In genomic region chr19:55206664-55207500, GRCh38 we compare ENCODE assay signal across 8 cellular contexts. TPM values are rescaled to one million over a fixed set of nuclear protein-coding genes. Genes with fewer than 3 reads are reported as not detected.
DNase-seq lines count a peak whose midpoint lies in the region; ATAC-seq and TF ChIP-seq lines count a peak whose summit lies in the region.

No MANE protein-coding gene starts in this region.

- no peaks in the 10 kb centered on the region for H3K36me3 Mint-ChIP-seq in activated T-helper 2 cell treated with anti-CD3 and anti-CD28 coated beads, Interferon-gamma antibody, Interleukin-2, Interleukin-4, amounts not matched to agents 10 μg/mL and 5 μg/mL and 100 μg/mL, durations not matched to agents 14 hours and 24 hours and 36 hours (ENCODE audit: low read depth)
- H3K36me3 Mint-ChIP-seq in osteocyte (ENCODE audit: unreplicated experiment), result no peaks in the 10 kb centered on the region

- no peak overlapping the region for H3K4me3 ChIP-seq in aorta (ENCODE audit: low read length in 2 of 2)

- no peak for TF ChIP-seq CTCF in osteocyte (IDR thresholded peaks at IDR 0.05)

- no peak overlapping the region for H3K4me3 Mint-ChIP-seq in activated T-helper 2 cell treated with anti-CD3 and anti-CD28 coated beads, Interferon-gamma antibody, Interleukin-2, Interleukin-4, amounts not matched to agents 10 μg/mL and 5 μg/mL and 100 μg/mL, durations not matched to agents 14 hours and 24 hours and 36 hours (ENCODE audit: low read depth)
- H3K4me3 Mint-ChIP-seq in osteocyte (ENCODE audit: unreplicated experiment), result peak overlapping the region; percentile 65

- H3K27me3 Mint-ChIP-seq in activated T-helper 2 cell treated with anti-CD3 and anti-CD28 coated beads, Interferon-gamma antibody, Interleukin-2, Interleukin-4, amounts not matched to agents 10 μg/mL and 5 μg/mL and 100 μg/mL, durations not matched to agents 14 hours and 24 hours and 36 hours (ENCODE audit: low read depth), result peaks cover 5% of the 10 kb centered on the region
- peaks cover 9% of the 10 kb centered on the region for H3K27me3 Mint-ChIP-seq in osteocyte (ENCODE audit: unreplicated experiment)

- H3K4me1 Mint-ChIP-seq in activated T-helper 2 cell treated with anti-CD3 and anti-CD28 coated beads, Interferon-gamma antibody, Interleukin-2, Interleukin-4, amounts not matched to agents 10 μg/mL and 5 μg/mL and 100 μg/mL, durations not matched to agents 14 hours and 24 hours and 36 hours (ENCODE audit: low read depth), result peaks cover 4% of the 10 kb centered on the region
- peaks cover 26% of the 10 kb centered on the region for H3K4me1 Mint-ChIP-seq in osteocyte (ENCODE audit: unreplicated experiment)

- ATAC-seq in aorta (ENCODE audit: low FRiP score), result peak; percentile 85
- no peak for ATAC-seq in HG03280 (IDR thresholded peaks at IDR 0.05; ENCODE audit: unreplicated experiment)

- 31 to 32% methylated on average over 29 of the region's 29 CpGs for WGBS in aorta, 2 donors

- DNase-seq in NCI-H82 (lab: John Stamatoyannopoulos, UW) (peak; percentile 75), NCI-H82 treated with DMSO at 0.1 percent for 48 hours (lab: John Stamatoyannopoulos, UW; ENCODE audit: unreplicated experiment) (no peak), NCI-H774 (lab: John Stamatoyannopoulos, UW) (peak; percentile 67), globus pallidus (ENCODE audit: low spot score) (peak; percentile 80), osteocyte (ENCODE audit: extremely low spot score, unreplicated experiment) (peak; percentile 91), aorta (peak; percentile 84 to 91)
- DNase-seq in activated T-helper 2 cell treated with anti-CD3 and anti-CD28 coated beads, Interferon-gamma antibody, Interleukin-2, Interleukin-4, amounts not matched to agents 10 μg/mL and 5 μg/mL and 100 μg/mL, durations not matched to agents 14 hours and 24 hours and 36 hours (ENCODE audit: low spot score), result peak; percentile 22

- no peaks in the 10 kb centered on the region for H3K27me3 ChIP-seq in aorta (ENCODE audit: control insufficient read depth in 1 of 2, insufficient read depth in 2 of 2, low read length in 1 of 2)

- no peaks in the 10 kb centered on the region for H3K36me3 ChIP-seq in aorta (ENCODE audit: control insufficient read depth in 1 of 2, insufficient read depth in 2 of 2, low read length in 1 of 2)

- H3K4me1 ChIP-seq in aorta (ENCODE audit: control insufficient read depth in 1 of 2, insufficient read depth in 2 of 2, low read length in 2 of 2), result no peaks in the 10 kb centered on the region

- H3K27ac Mint-ChIP-seq in activated T-helper 2 cell treated with anti-CD3 and anti-CD28 coated beads, Interferon-gamma antibody, Interleukin-2, Interleukin-4, amounts not matched to agents 10 μg/mL and 5 μg/mL and 100 μg/mL, durations not matched to agents 14 hours and 24 hours and 36 hours, result no peak overlapping the region
- H3K27ac Mint-ChIP-seq in osteocyte (ENCODE audit: unreplicated experiment), result peak overlapping the region; percentile 86

- no peaks in the 10 kb centered on the region for H3K9me3 ChIP-seq in aorta (ENCODE audit: control insufficient read depth, low read length)

- no peak overlapping the region for H3K27ac ChIP-seq in aorta (ENCODE audit: low read depth in 1 of 2, low read length in 2 of 2)

- intact Hi-C loops in activated T-helper 2 cell treated with anti-CD3 and anti-CD28 coated beads, Interferon-gamma antibody, Interleukin-2, Interleukin-4, amounts not matched to agents 10 μg/mL and 5 μg/mL and 100 μg/mL, durations not matched to agents 14 hours and 24 hours and 36 hours (cut with micrococcal nuclease), result no loop called here
- intact Hi-C loops in aorta (cut with DNase I), result no loop called here

- H3K9me3 Mint-ChIP-seq in activated T-helper 2 cell treated with anti-CD3 and anti-CD28 coated beads, Interferon-gamma antibody, Interleukin-2, Interleukin-4, amounts not matched to agents 10 μg/mL and 5 μg/mL and 100 μg/mL, durations not matched to agents 14 hours and 24 hours and 36 hours, result no peaks in the 10 kb centered on the region
- H3K9me3 Mint-ChIP-seq in osteocyte (ENCODE audit: unreplicated experiment), result no peaks in the 10 kb centered on the region

RNA-seq across cellular contexts. Expression of gene PTPRH, which starts 2.4 kb away (rescaled TPM):
- total RNA-seq in activated T-helper 2 cell treated with anti-CD3 and anti-CD28 coated beads, Interferon-gamma antibody, Interleukin-2, Interleukin-4, amounts not matched to agents 10 μg/mL and 5 μg/mL and 100 μg/mL, durations not matched to agents 14 hours and 24 hours and 36 hours, result not detected in 2 replicates
- 0.31 TPM in 1 of 2 replicates, not detected in the other for total RNA-seq in osteocyte
- total RNA-seq in aorta, result 1 to 10 TPM in 1 of 2 donors, under 1 TPM in 1; 0.29 to 1.9 TPM
- polyA plus RNA-seq in aorta, result 1 to 10 TPM in 1 of 2 donors, under 1 TPM in 1; 0.03 to 7.5 TPM

RNA-seq across cellular contexts. Expression of gene TMEM86B, which starts 21.7 kb away (rescaled TPM):
- 6.0 and 6.7 TPM in 2 replicates for total RNA-seq in activated T-helper 2 cell treated with anti-CD3 and anti-CD28 coated beads, Interferon-gamma antibody, Interleukin-2, Interleukin-4, amounts not matched to agents 10 μg/mL and 5 μg/mL and 100 μg/mL, durations not matched to agents 14 hours and 24 hours and 36 hours
- total RNA-seq in osteocyte, result 2.9 and 3.2 TPM in 2 replicates
- total RNA-seq in aorta, result 1 to 10 TPM; 2.0 to 3.6 TPM
- 10 to 100 TPM in 1 of 2 donors, 1 to 10 TPM in 1; 2.9 to 10.9 TPM for polyA plus RNA-seq in aorta

RNA-seq across cellular contexts. Expression of gene SYT5, which starts 26.8 kb away (rescaled TPM):
- 0.23 TPM in 1 of 2 replicates, not detected in the other for total RNA-seq in activated T-helper 2 cell treated with anti-CD3 and anti-CD28 coated beads, Interferon-gamma antibody, Interleukin-2, Interleukin-4, amounts not matched to agents 10 μg/mL and 5 μg/mL and 100 μg/mL, durations not matched to agents 14 hours and 24 hours and 36 hours
- total RNA-seq in osteocyte, result not detected in 2 replicates
- not detected for total RNA-seq in aorta
- polyA plus RNA-seq in aorta, result not detected

RNA-seq across cellular contexts. Expression of gene DNAAF3, which starts 40.5 kb away (rescaled TPM):
- total RNA-seq in activated T-helper 2 cell treated with anti-CD3 and anti-CD28 coated beads, Interferon-gamma antibody, Interleukin-2, Interleukin-4, amounts not matched to agents 10 μg/mL and 5 μg/mL and 100 μg/mL, durations not matched to agents 14 hours and 24 hours and 36 hours, result 0.23 and 0.27 TPM in 2 replicates
- total RNA-seq in osteocyte (1.5 and 2.1 TPM in 2 replicates), aorta (not detected)
- under 1 TPM; 0.38 to 0.87 TPM for polyA plus RNA-seq in aorta

RNA-seq across cellular contexts. Expression of gene TNNI3, which starts 49.4 kb away (rescaled TPM):
- not detected in 2 replicates for total RNA-seq in activated T-helper 2 cell treated with anti-CD3 and anti-CD28 coated beads, Interferon-gamma antibody, Interleukin-2, Interleukin-4, amounts not matched to agents 10 μg/mL and 5 μg/mL and 100 μg/mL, durations not matched to agents 14 hours and 24 hours and 36 hours
- total RNA-seq in osteocyte (0.57 TPM in 1 of 2 replicates, not detected in the other), aorta (not detected)
- 10 to 100 TPM in 1 of 2 donors, under 1 TPM in 1; 0.51 to 14.1 TPM for polyA plus RNA-seq in aorta
